14 cellular contexts compared by ENCODE assay signal in the genomic region with DNA sequence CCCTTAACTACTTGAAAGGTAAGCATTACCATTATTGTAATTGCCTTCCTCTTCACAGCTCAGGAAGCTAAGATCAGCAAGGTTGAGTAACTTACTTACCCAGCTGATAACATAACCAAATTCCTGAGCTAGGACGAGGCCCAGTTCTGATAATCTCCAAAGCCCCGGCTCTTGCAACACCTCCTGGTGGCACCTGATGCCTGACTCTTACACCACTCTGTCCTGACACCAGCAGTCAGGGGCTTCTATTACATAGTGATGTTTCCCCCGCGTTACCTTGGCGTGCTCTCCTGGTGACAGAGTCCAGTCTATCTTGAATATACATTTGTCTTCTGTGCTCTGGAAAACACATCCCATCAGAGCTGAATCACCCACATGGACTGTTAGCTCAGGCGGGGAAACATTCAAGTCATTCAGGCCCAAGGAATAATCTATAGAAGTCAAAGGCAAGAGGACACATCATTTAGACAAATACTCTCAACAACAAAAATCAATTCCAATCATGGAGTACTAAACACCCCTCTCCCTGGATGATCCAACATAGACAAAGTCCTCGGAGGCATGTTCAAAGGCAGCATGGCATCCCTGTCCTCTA. TPM values are rescaled to one million over a fixed set of nuclear protein-coding genes. Genes with fewer than 3 reads are reported as not detected.
DNase-seq lines count a peak whose midpoint lies in the region; ATAC-seq and TF ChIP-seq lines count a peak whose summit lies in the region.
"Had no signal": no experiment of that assay in that cellular context is flagged by ENCODE, and none has a peak within 500 bp of the region (broad histone marks: within the 10 kb centered on the region; RNA-seq: fewer than 3 reads in every experiment).

No MANE protein-coding gene starts in this region.

- no peaks in the 10 kb centered on the region for H3K9me3 ChIP-seq in right atrium auricular region
- no peaks in the 10 kb centered on the region for H3K9me3 ChIP-seq in spleen

- peak overlapping the region; percentile 17 to 51 for H3K27ac ChIP-seq in right atrium auricular region
- H3K27ac ChIP-seq in spleen: peak overlapping the region in 7 of 8 donors; percentile 9 to 88 (median 73)

- H3K27me3 Mint-ChIP-seq in activated CD4-positive, alpha-beta T cell treated with anti-CD3 and anti-CD28 coated beads, Interleukin-2, amount 10 ng/mL, durations not matched to agents 7 days and 5 days: no peaks in the 10 kb centered on the region
- H3K27me3 Mint-ChIP-seq in T-cell: no peaks in the 10 kb centered on the region

- TF ChIP-seq POLR2A in spleen (IDR thresholded peaks at IDR 0.05): no peak

- H3K27me3 ChIP-seq in right atrium auricular region (no peaks in the 10 kb centered on the region), spleen (replicated peaks in 1 of 7) (peaks cover 0 to 18% (median 0%) of the 10 kb centered on the region in 7 donors)

- no peak overlapping the region for H3K4me3 Mint-ChIP-seq in activated CD4-positive, alpha-beta T cell treated with anti-CD3 and anti-CD28 coated beads, Interleukin-2, amount 10 ng/mL, durations not matched to agents 7 days and 5 days
- no peak overlapping the region for H3K4me3 Mint-ChIP-seq in T-cell

- POLR2A ChIA-PET in activated CD4-positive, alpha-beta T cell treated with anti-CD3 and anti-CD28 coated beads, Interleukin-2, amount 10 ng/mL, durations not matched to agents 7 days and 5 days (lab: Charles Lee): no interaction called here
- POLR2A ChIA-PET in T-cell (lab: Charles Lee): interaction anchor here in 1 of 2 donors (0.5 to 0.6 kb wide), 2 partner anchors 17 to 264 kb away, joined by 3 to 5 read pairs; no protein-coding TSS in a partner anchor

- H3K4me1 Mint-ChIP-seq in activated CD4-positive, alpha-beta T cell treated with anti-CD3 and anti-CD28 coated beads, Interleukin-2, amount 10 ng/mL, durations not matched to agents 7 days and 5 days: peaks cover 91% of the 10 kb centered on the region
- H3K4me1 Mint-ChIP-seq in T-cell: peaks cover 75 to 77% (median 76%) of the 10 kb centered on the region in 3 donors

- H3K9me3 Mint-ChIP-seq in activated CD4-positive, alpha-beta T cell treated with anti-CD3 and anti-CD28 coated beads, Interleukin-2, amount 10 ng/mL, durations not matched to agents 7 days and 5 days: no peaks in the 10 kb centered on the region
- no peaks in the 10 kb centered on the region for H3K9me3 Mint-ChIP-seq in T-cell

- H3K4me3 ChIP-seq in right atrium auricular region (no peak overlapping the region), spleen (peak overlapping the region in 1 of 8 donors; percentile 30)

- peak overlapping the region; percentile 47 for H3K27ac Mint-ChIP-seq in activated CD4-positive, alpha-beta T cell treated with anti-CD3 and anti-CD28 coated beads, Interleukin-2, amount 10 ng/mL, durations not matched to agents 7 days and 5 days
- peak overlapping the region; percentile 44 to 87 for H3K27ac Mint-ChIP-seq in T-cell

- CTCF ChIA-PET in activated CD4-positive, alpha-beta T cell treated with anti-CD3 and anti-CD28 coated beads, Interleukin-2, amount 10 ng/mL, durations not matched to agents 7 days and 5 days (lab: Charles Lee): interaction anchor here (0.7 to 5.6 kb wide), 5 partner anchors 10 to 111 kb away, joined by 3 to 28 read pairs (median 4); no protein-coding TSS in a partner anchor
- CTCF ChIA-PET in T-cell (lab: Charles Lee): interaction anchor here in 1 of 2 donors (0.6 to 1.4 kb wide), 4 partner anchors 9 to 49 kb away, joined by 3 to 6 read pairs (median 4); partner anchors contain the start of gene JAML

- ATAC-seq in T-cell (replicated peaks in 1 of 4) (no peak), HG02840 (IDR thresholded peaks at IDR 0.05; ENCODE audit: low FRiP score, unreplicated experiment) (no peak)

- DNase-seq in activated CD4-positive, alpha-beta T cell treated with anti-CD3 and anti-CD28 coated beads, Interleukin-2, amount 10 ng/mL, durations not matched to agents 7 days and 5 days: no peak
- no peak for DNase-seq in activated CD4-positive, alpha-beta T cell treated with anti-CD3 and anti-CD28 coated beads, Interleukin-2, amount 50 U/mL, for 48 hours
- DNase-seq in T-cell: no peak
- DNase-seq in right atrium auricular region (ENCODE audit: low spot score): no peak
- no peak for DNase-seq in spleen
- DNase-seq in globus pallidus (ENCODE audit: low spot score): no peak
- no peak for DNase-seq in SHP77 (lab: John Stamatoyannopoulos, UW)
- DNase-seq: activated gamma-delta T cell treated with Interleukin-2 at 50 U/mL for 16 hours, cortex of kidney, midbrain, NCI-H2029 had no signal

- H3K36me3 Mint-ChIP-seq in activated CD4-positive, alpha-beta T cell treated with anti-CD3 and anti-CD28 coated beads, Interleukin-2, amount 10 ng/mL, durations not matched to agents 7 days and 5 days (ENCODE audit: low read depth): peaks cover 70% of the 10 kb centered on the region
- peaks cover 51% of the 10 kb centered on the region for H3K36me3 Mint-ChIP-seq in T-cell

- TF ChIP-seq CTCF in right atrium auricular region (IDR thresholded peaks at IDR 0.05) (no peak), spleen (IDR thresholded peaks at IDR 0.05 in 8 of 11, conservative IDR thresholded peaks at IDR 0.05 in 3 of 11) (no peak)

- whole genome bisulfite sequencing in spleen, 5 donors: 58 to 81% (median 66%) methylated on average over 7 of the region's 7 CpGs

- H3K4me1 ChIP-seq in right atrium auricular region (peaks cover 0 to 26% of the 10 kb centered on the region in 2 donors), spleen (peaks cover 22 to 100% (median 56%) of the 10 kb centered on the region in 6 donors)

- intact Hi-C loops in spleen (cut with DNase I; ENCODE audit: low total_unique reads): no loop called here

- no peaks in the 10 kb centered on the region for H3K36me3 ChIP-seq in right atrium auricular region
- peaks cover 0 to 40% (median 0%) of the 10 kb centered on the region in 6 donors for H3K36me3 ChIP-seq in spleen

RNA-seq across cellular contexts. Expression of gene JAML, which starts 12.6 kb away (rescaled TPM):
- 100 to 1,000 TPM; 117 to 122 TPM for total RNA-seq in activated CD4-positive, alpha-beta T cell treated with anti-CD3 and anti-CD28 coated beads, Interleukin-2, amount 10 ng/mL, durations not matched to agents 7 days and 5 days
- total RNA-seq in T-cell (100 to 1,000 TPM in 2 of 5 donors, 10 to 100 TPM in 3; 60.8 to 165 (median 95.8) TPM), right atrium auricular region (1 to 10 TPM in 1 of 2 donors, under 1 TPM in 1; 0.48 to 2.2 TPM), spleen (100 to 1,000 TPM in 2 of 7 donors, 10 to 100 TPM in 5; 45.5 to 180 (median 91.3) TPM)
- polyA plus RNA-seq in spleen: 100 to 1,000 TPM in 1 of 3 donors, 10 to 100 TPM in 2; 18.2 to 154 (median 42.0) TPM
- total RNA-seq: A673, glomerular endothelial cell had no signal

RNA-seq across cellular contexts. Expression of gene SCN2B, which starts 35.8 kb away (rescaled TPM):
- not detected for total RNA-seq in activated CD4-positive, alpha-beta T cell treated with anti-CD3 and anti-CD28 coated beads, Interleukin-2, amount 10 ng/mL, durations not matched to agents 7 days and 5 days
- under 1 TPM in 1 of 5 donors, not detected in 4; 0.06 TPM for total RNA-seq in T-cell
- total RNA-seq in right atrium auricular region: 1 to 10 TPM; 3.4 to 8.2 TPM
- under 1 TPM in 3 of 7 donors, not detected in 4; 0.03 to 0.15 (median 0.14) TPM for total RNA-seq in spleen
- polyA plus RNA-seq in spleen: under 1 TPM; 0.02 to 0.04 (median 0.03) TPM
- total RNA-seq: A673, glomerular endothelial cell had no signal

RNA-seq across cellular contexts. Expression of gene MPZL3, which starts 39.9 kb away (rescaled TPM):
- 10 to 100 TPM; 21.2 to 22.0 TPM for total RNA-seq in activated CD4-positive, alpha-beta T cell treated with anti-CD3 and anti-CD28 coated beads, Interleukin-2, amount 10 ng/mL, durations not matched to agents 7 days and 5 days
- 10 to 100 TPM in 4 of 5 donors, 1 to 10 TPM in 1; 9.8 to 25.2 (median 16.5) TPM for total RNA-seq in T-cell
- 1 to 10 TPM; 1.0 to 2.0 TPM for total RNA-seq in right atrium auricular region
- total RNA-seq in spleen: 10 to 100 TPM in 3 of 7 donors, 1 to 10 TPM in 4; 4.3 to 12.9 (median 9.2) TPM
- polyA plus RNA-seq in spleen: 1 to 10 TPM; 2.0 to 2.1 (median 2.1) TPM

RNA-seq across cellular contexts. Expression of gene MPZL2, which starts 51.9 kb away (rescaled TPM):
- total RNA-seq in activated CD4-positive, alpha-beta T cell treated with anti-CD3 and anti-CD28 coated beads, Interleukin-2, amount 10 ng/mL, durations not matched to agents 7 days and 5 days: 1 to 10 TPM; 5.5 to 6.0 TPM
- total RNA-seq in T-cell (1 to 10 TPM in 4 of 5 donors, under 1 TPM in 1; 0.85 to 5.6 (median 2.0) TPM), right atrium auricular region (10 to 100 TPM; 13.8 to 16.8 TPM), spleen (10 to 100 TPM in 3 of 7 donors, 1 to 10 TPM in 4; 7.0 to 18.4 (median 9.8) TPM)
- polyA plus RNA-seq in spleen: 1 to 10 TPM; 1.6 to 2.0 (median 1.8) TPM
- total RNA-seq: A673 had no signal

RNA-seq across cellular contexts. Expression of gene SCN4B, which starts 59.6 kb away (rescaled TPM):
- total RNA-seq in activated CD4-positive, alpha-beta T cell treated with anti-CD3 and anti-CD28 coated beads, Interleukin-2, amount 10 ng/mL, durations not matched to agents 7 days and 5 days: under 1 TPM in 1 of 2 experiments, not detected in 1; 0.10 TPM
- total RNA-seq in T-cell (under 1 TPM in 2 of 5 donors, not detected in 3; 0.09 to 0.20 TPM), right atrium auricular region (10 to 100 TPM in 1 of 2 donors, 1 to 10 TPM in 1; 2.5 to 11.8 TPM), spleen (1 to 10 TPM in 1 of 7 donors, under 1 TPM in 4, not detected in 2; 0.23 to 1.9 (median 0.47) TPM)
- under 1 TPM; 0.06 to 0.37 (median 0.14) TPM for polyA plus RNA-seq in spleen

Comparison
In these comparisons a context has a peak if more than half of its experiments do, and no peak if none do; other contexts are left out.
1. RNA of gene JAML, which starts 12.6 kb away (total RNA-seq): 117 to 122 TPM in activated CD4-positive, alpha-beta T cell treated with anti-CD3 and anti-CD28 coated beads, Interleukin-2, amount 10 ng/mL, durations not matched to agents 7 days and 5 days, 60.8 to 165 TPM in T-cell and 45.5 to 180 TPM in spleen; 0.48 to 2.2 TPM in right atrium auricular region; every median in the first group is over 10 times any median in the second.